In genomic region chr11:36391062-36391461, GRCh38 we compare ENCODE assay signal across 11 cellular contexts.
A peak's percentile ranks its signal among the peaks of the same experiment; 100 is the strongest.
DNase-seq lines count a peak whose midpoint lies in the region; ATAC-seq lines count a peak whose summit lies in the region.
"Had no signal": no experiment of that assay in that cellular context is flagged by ENCODE, and none has a peak within 500 bp of the region (broad histone marks: within the 10 kb centered on the region; RNA-seq: fewer than 3 reads in every experiment).

No MANE protein-coding gene starts in this region.

- no peak for DNase-seq in activated T-cell treated with anti-CD3 and anti-CD28 coated beads, Interleukin-2, amount 50 U/mL, for 4 hours
- DNase-seq in activated T-cell treated with anti-CD3 and anti-CD28 coated beads, Interleukin-2, amount 50 U/mL, for 1 hour, result no peak
- DNase-seq in SIG-M5 (lab: John Stamatoyannopoulos, UW), result peak; percentile 5
- peak; percentile 43 for DNase-seq in foreskin melanocyte
- DNase-seq in stimulated activated naive B cell treated with anti-CD40 and anti-IgM and Interleukin-4, amounts not matched to agents 10 μg/mL and 1 μg/mL and 100 μg/mL, for 72 hours, result peak; percentile 55
- DNase-seq in NCI-H2029 (lab: John Stamatoyannopoulos, UW), result no peak
- DNase-seq in NCI-H69 (lab: John Stamatoyannopoulos, UW), result no peak
- no peak for DNase-seq in NK-92 (lab: John Stamatoyannopoulos, UW; ENCODE audit: unreplicated experiment)
- DNase-seq: caudate nucleus, foreskin fibroblast, NCI-H1092 had no signal

- H3K4me3 Mint-ChIP-seq in activated T-cell treated with anti-CD3 and anti-CD28 coated beads, Interleukin-2, amount 50 U/mL, for 4 hours, result no peak overlapping the region
- peak overlapping the region; percentile 41 to 66 for H3K4me3 Mint-ChIP-seq in stimulated activated naive B cell treated with anti-CD40 and anti-IgM and Interleukin-4, amounts not matched to agents 10 μg/mL and 1 μg/mL and 100 μg/mL, for 72 hours

- ATAC-seq in activated T-cell treated with anti-CD3 and anti-CD28 coated beads, Interleukin-2, amount 50 U/mL, for 4 hours, result peak; percentile 23 to 32
- peak; percentile 75 to 77 for ATAC-seq in stimulated activated naive B cell treated with anti-CD40 and anti-IgM and Interleukin-4, amounts not matched to agents 10 μg/mL and 1 μg/mL and 100 μg/mL, for 72 hours (replicated peaks)

- H3K4me1 Mint-ChIP-seq in activated T-cell treated with anti-CD3 and anti-CD28 coated beads, Interleukin-2, amount 50 U/mL, for 4 hours (ENCODE audit: low read depth), result peaks cover 70% of the 10 kb centered on the region
- peaks cover 47 to 77% of the 10 kb centered on the region in 2 donors for H3K4me1 Mint-ChIP-seq in stimulated activated naive B cell treated with anti-CD40 and anti-IgM and Interleukin-4, amounts not matched to agents 10 μg/mL and 1 μg/mL and 100 μg/mL, for 72 hours

- H3K36me3 Mint-ChIP-seq in activated T-cell treated with anti-CD3 and anti-CD28 coated beads, Interleukin-2, amount 50 U/mL, for 4 hours (ENCODE audit: insufficient read depth), result peaks cover 8% of the 10 kb centered on the region
- H3K36me3 Mint-ChIP-seq in stimulated activated naive B cell treated with anti-CD40 and anti-IgM and Interleukin-4, amounts not matched to agents 10 μg/mL and 1 μg/mL and 100 μg/mL, for 72 hours, result peaks cover 12 to 26% of the 10 kb centered on the region in 2 donors

- no peaks in the 10 kb centered on the region for H3K27me3 Mint-ChIP-seq in activated T-cell treated with anti-CD3 and anti-CD28 coated beads, Interleukin-2, amount 50 U/mL, for 4 hours (ENCODE audit: low read depth)
- H3K27me3 Mint-ChIP-seq in stimulated activated naive B cell treated with anti-CD40 and anti-IgM and Interleukin-4, amounts not matched to agents 10 μg/mL and 1 μg/mL and 100 μg/mL, for 72 hours, result no peaks in the 10 kb centered on the region

- H3K27ac Mint-ChIP-seq in stimulated activated naive B cell treated with anti-CD40 and anti-IgM and Interleukin-4, amounts not matched to agents 10 μg/mL and 1 μg/mL and 100 μg/mL, for 72 hours, result peak overlapping the region; percentile 91

- no peaks in the 10 kb centered on the region for H3K9me3 Mint-ChIP-seq in activated T-cell treated with anti-CD3 and anti-CD28 coated beads, Interleukin-2, amount 50 U/mL, for 4 hours
- H3K9me3 Mint-ChIP-seq in stimulated activated naive B cell treated with anti-CD40 and anti-IgM and Interleukin-4, amounts not matched to agents 10 μg/mL and 1 μg/mL and 100 μg/mL, for 72 hours, result peaks cover 6 to 9% of the 10 kb centered on the region in 2 donors

Comparison
In these comparisons a context has a peak if more than half of its experiments do, and no peak if none do; other contexts are left out.
1. DNase-seq: peak in SIG-M5 (single experiment), foreskin melanocyte (single experiment) and stimulated activated naive B cell treated with anti-CD40 and anti-IgM and Interleukin-4, amounts not matched to agents 10 μg/mL and 1 μg/mL and 100 μg/mL, for 72 hours (single experiment); none in activated T-cell treated with anti-CD3 and anti-CD28 coated beads, Interleukin-2, amount 50 U/mL, for 4 hours (single experiment), activated T-cell treated with anti-CD3 and anti-CD28 coated beads, Interleukin-2, amount 50 U/mL, for 1 hour (single experiment), NCI-H2029 (single experiment), NCI-H69 (single experiment) and NK-92 (single experiment).